In the genomic region with DNA sequence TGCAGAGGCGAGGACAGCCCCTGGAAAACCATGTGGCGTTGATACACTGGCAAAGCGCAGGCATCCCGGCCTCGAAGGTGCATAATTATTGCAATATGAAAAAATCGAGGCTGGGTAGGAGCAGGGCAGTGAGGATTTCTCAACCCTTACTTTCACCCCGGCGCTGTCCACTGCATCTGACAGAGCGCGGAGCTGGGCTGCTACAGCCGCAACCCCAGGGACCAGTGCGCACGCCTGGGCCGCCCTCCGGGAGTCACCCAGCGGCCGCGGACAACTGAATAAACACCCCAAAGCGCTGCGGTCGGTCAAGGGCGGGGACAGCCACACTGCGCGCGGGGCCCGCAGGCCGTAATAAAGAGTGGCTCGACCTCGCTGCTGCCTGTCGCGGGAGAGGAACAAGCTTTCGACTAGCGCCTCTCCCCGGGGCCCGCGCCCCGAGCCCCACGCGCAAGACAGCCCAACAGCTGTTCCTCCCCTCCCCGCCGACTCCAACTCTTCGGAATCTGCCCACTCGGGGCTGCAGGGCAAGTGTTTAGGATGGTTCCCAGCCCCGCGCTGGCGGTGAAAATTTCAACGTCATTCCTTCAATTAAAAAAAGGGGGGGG, we compare ENCODE assay signal across 15 cellular contexts. TPM values are rescaled to one million over a fixed set of nuclear protein-coding genes. Genes with fewer than 3 reads are reported as not detected.
DNase-seq lines count a peak whose midpoint lies in the region; ATAC-seq and TF ChIP-seq lines count a peak whose summit lies in the region.
"Had no signal": no experiment of that assay in that cellular context is flagged by ENCODE, and none has a peak within 500 bp of the region (broad histone marks: within the 10 kb centered on the region; RNA-seq: fewer than 3 reads in every experiment).

No MANE protein-coding gene starts in this region.

- no peak overlapping the region for H3K23ac ChIP-seq in H9 (ENCODE audit: insufficient read length, low read depth, low read length)

- no peak overlapping the region for H3K56ac ChIP-seq in H9 (ENCODE audit: insufficient read length, low read depth, low read length)

- no peak for TF ChIP-seq EP300 in sigmoid colon (IDR thresholded peaks at IDR 0.05)

- peak overlapping the region; percentile 20 for H3K4me3 ChIP-seq in A673 (ENCODE audit: low read depth, low read length, poor library complexity, severe bottlenecking)
- peak overlapping the region; percentile 68 for H3K4me3 ChIP-seq in endodermal cell (ENCODE audit: low read length)
- H3K4me3 ChIP-seq in naive thymus-derived CD4-positive, alpha-beta T cell (ENCODE audit: low read length), result no peak overlapping the region
- peak overlapping the region in 1 of 4 donors; percentile 3 for H3K4me3 ChIP-seq in sigmoid colon

- H2BK20ac ChIP-seq in H9 (ENCODE audit: low read depth, low read length, poor library complexity, severe bottlenecking), result no peak overlapping the region

- H3K36me3 ChIP-seq in A673 (ENCODE audit: insufficient read depth, low read length, poor library complexity, severe bottlenecking) (no peaks in the 10 kb centered on the region), endodermal cell (ENCODE audit: control insufficient read depth, insufficient read depth, low read length) (no peaks in the 10 kb centered on the region), sigmoid colon (no peaks in the 10 kb centered on the region)
- no peaks in the 10 kb centered on the region for H3K36me3 ChIP-seq in naive thymus-derived CD4-positive, alpha-beta T cell (ENCODE audit: control insufficient read depth in 2 of 3, insufficient read depth in 3 of 3, low read length in 3 of 3)

- H3K27me3 ChIP-seq in A673 (replicated peaks; ENCODE audit: insufficient read depth, low read depth, low read length, poor library complexity), result peaks cover 99% of the 10 kb centered on the region
- H3K27me3 ChIP-seq in H9 (ENCODE audit: insufficient read depth, low read length), result peaks cover 82% of the 10 kb centered on the region
- H3K27me3 ChIP-seq in endodermal cell (ENCODE audit: control insufficient read depth, insufficient read depth, low read length, poor library complexity, severe bottlenecking), result peaks cover 83% of the 10 kb centered on the region
- peaks cover 6 to 11% of the 10 kb centered on the region in 2 donors for H3K27me3 ChIP-seq in naive thymus-derived CD4-positive, alpha-beta T cell (ENCODE audit: control insufficient read depth in 2 of 2, insufficient read depth in 2 of 2, low read length in 2 of 2)
- H3K27me3 ChIP-seq in sigmoid colon, result peaks cover 38 to 96% (median 76%) of the 10 kb centered on the region in 3 donors

- H3K23me2 ChIP-seq in H9 (ENCODE audit: insufficient read length, low read depth, low read length, poor library complexity, severe bottlenecking), result peaks cover 9% of the 10 kb centered on the region

- H3K4me1 ChIP-seq in A673 (ENCODE audit: insufficient read depth, low read length, poor library complexity, severe bottlenecking), result peaks cover 56% of the 10 kb centered on the region
- H3K4me1 ChIP-seq in H9 (ENCODE audit: insufficient read depth, low read length), result peaks cover 5% of the 10 kb centered on the region; the same call in 1 of the 2 replicates
- peaks cover 6% of the 10 kb centered on the region for H3K4me1 ChIP-seq in endodermal cell (ENCODE audit: control insufficient read depth, insufficient read depth, low read length)
- H3K4me1 ChIP-seq in naive thymus-derived CD4-positive, alpha-beta T cell (ENCODE audit: control insufficient read depth in 2 of 2, insufficient read depth in 2 of 2, low read length in 2 of 2), result no peaks in the 10 kb centered on the region
- H3K4me1 ChIP-seq in sigmoid colon, result peaks cover 0 to 45% (median 37%) of the 10 kb centered on the region in 4 donors

- H3K27me3 Mint-ChIP-seq in H9 (ENCODE audit: low read depth), result peaks cover 96% of the 10 kb centered on the region
- peaks cover 85% of the 10 kb centered on the region for H3K27me3 Mint-ChIP-seq in endodermal cell (ENCODE audit: insufficient read depth)
- peaks cover 67 to 86% (median 76%) of the 10 kb centered on the region in 5 donors for H3K27me3 Mint-ChIP-seq in naive thymus-derived CD4-positive, alpha-beta T cell
- peaks cover 84% of the 10 kb centered on the region for H3K27me3 Mint-ChIP-seq in activated naive CD4-positive, alpha-beta T cell treated with anti-CD3 and anti-CD28 coated beads, Interleukin-2, amount 10 ng/mL, durations not matched to agents 7 days and 5 days

- H2BK12ac ChIP-seq in H9 (ENCODE audit: insufficient read length, low read depth, low read length), result no peak overlapping the region

- POLR2A ChIA-PET in A673 (lab: Charles Lee; ENCODE audit: low non-redundant PET), result interaction anchor here (0.6 to 0.9 kb wide), 2 partner anchors 55 to 199 kb away, joined by 3 to 6 read pairs; no protein-coding TSS in a partner anchor
- POLR2A ChIA-PET in naive thymus-derived CD4-positive, alpha-beta T cell (lab: Charles Lee), result no interaction called here

- H3K36me3 Mint-ChIP-seq in H9 (ENCODE audit: insufficient read depth in 1 of 3, low read depth in 3 of 3), result no peaks in the 10 kb centered on the region
- H3K36me3 Mint-ChIP-seq in endodermal cell (ENCODE audit: low read depth), result no peaks in the 10 kb centered on the region
- peaks cover 0 to under 1% (median 0%) of the 10 kb centered on the region in 5 donors for H3K36me3 Mint-ChIP-seq in naive thymus-derived CD4-positive, alpha-beta T cell
- H3K36me3 Mint-ChIP-seq in activated naive CD4-positive, alpha-beta T cell treated with anti-CD3 and anti-CD28 coated beads, Interleukin-2, amount 10 ng/mL, durations not matched to agents 7 days and 5 days, result peaks cover 5% of the 10 kb centered on the region

- no peak overlapping the region for H3K18ac ChIP-seq in H9 (ENCODE audit: insufficient read length, low read depth, low read length)

- TF ChIP-seq CTCF in A673 (conservative IDR thresholded peaks at IDR 0.05; ENCODE audit: low read depth, low read length) (no peak), H9 (conservative IDR thresholded peaks at IDR 0.05) (no peak), endodermal cell (conservative IDR thresholded peaks at IDR 0.05) (no peak), sigmoid colon (IDR thresholded peaks at IDR 0.05) (no peak)

- TF ChIP-seq POLR2A in sigmoid colon (IDR thresholded peaks at IDR 0.05), result no peak

- no peak overlapping the region for H3K9ac ChIP-seq in H9 (ENCODE audit: extremely low read depth, insufficient read length, low read length)
- H3K9ac ChIP-seq in endodermal cell (ENCODE audit: extremely low read depth, low read length, poor library complexity, severe bottlenecking), result no peak overlapping the region

- H2AK5ac ChIP-seq in H9 (ENCODE audit: insufficient read length, low read length), result no peak overlapping the region

- H3K27ac ChIP-seq in A673 (ENCODE audit: low read depth, low read length, poor library complexity, severe bottlenecking), result no peak overlapping the region
- no peak overlapping the region for H3K27ac ChIP-seq in H9 (ENCODE audit: insufficient read length, low read depth, low read length)
- no peak overlapping the region for H3K27ac ChIP-seq in endodermal cell (ENCODE audit: low read depth, low read length)
- H3K27ac ChIP-seq in naive thymus-derived CD4-positive, alpha-beta T cell (ENCODE audit: low read depth, low read length), result no peak overlapping the region
- no peak overlapping the region for H3K27ac ChIP-seq in sigmoid colon

- intact Hi-C loops in A673 (cut with micrococcal nuclease; ENCODE audit: unreplicated experiment), result loop anchor here (5.0 kb wide), 1 partner anchor 52 kb away; no protein-coding TSS in a partner anchor
- intact Hi-C loops in naive thymus-derived CD4-positive, alpha-beta T cell (cut with micrococcal nuclease), result loop anchor here in 1 of 2 donors (5.0 to 10.0 kb wide), 2 partner anchors 114 to 612 kb away; no protein-coding TSS in a partner anchor
- intact Hi-C loops in sigmoid colon (cut with DNase I), result no loop called here

- no peak overlapping the region for H2BK5ac ChIP-seq in H9 (ENCODE audit: insufficient read length, low read length)

- CTCF ChIA-PET in A673 (lab: Charles Lee), result interaction anchor here (1.0 to 1.5 kb wide), 2 partner anchors 9 to 39 kb away, joined by 3 to 6 read pairs; no protein-coding TSS in a partner anchor
- CTCF ChIA-PET in naive thymus-derived CD4-positive, alpha-beta T cell (lab: Charles Lee), result no interaction called here
- CTCF ChIA-PET in activated naive CD4-positive, alpha-beta T cell treated with anti-CD3 and anti-CD28 coated beads, Interleukin-2, amount 10 ng/mL, durations not matched to agents 7 days and 5 days (lab: Charles Lee), result interaction anchor here (1.2 kb wide), 1 partner anchor 18 kb away, joined by 4 read pairs; no protein-coding TSS in a partner anchor

- no peaks in the 10 kb centered on the region for H4K20me1 ChIP-seq in H9 (ENCODE audit: control insufficient read depth, insufficient read depth, insufficient read length)

- peak; percentile 24 for ATAC-seq in naive thymus-derived CD4-positive, alpha-beta T cell

- no peak overlapping the region for H4K5ac ChIP-seq in H9 (ENCODE audit: insufficient read length, low read depth, low read length)

- no peak overlapping the region for H4K91ac ChIP-seq in H9 (ENCODE audit: insufficient read length, low read depth, low read length)

- DNase-seq in A673 (ENCODE audit: low spot score) (peak; percentile 62), H9 (no peak), endodermal cell (peak; percentile 75), sigmoid colon (no peak), retina (no peak), NCI-H128 (lab: John Stamatoyannopoulos, UW; ENCODE audit: unreplicated experiment) (no peak)
- no peak for DNase-seq in naive thymus-derived CD4-positive, alpha-beta T cell
- no peak for DNase-seq in activated naive CD4-positive, alpha-beta T cell treated with anti-CD3 and anti-CD28 coated beads, Interleukin-2, amount 10 ng/mL, durations not matched to agents 7 days and 5 days
- DNase-seq: activated CD8-positive, alpha-beta memory T cell treated with anti-CD3 and anti-CD28 coated beads, Interleukin-2, amount 50 U/mL, for 4 hours; amygdala; GDM1; NCI-H446 treated with DMSO at 0.1 percent for 48 hours; Right ventricle myocardium superior; stimulated activated CD4-positive, alpha-beta T cell treated with anti-CD3 and anti-CD28 coated beads, Interleukin-12 subunit alpha, Interleukin-12 subunit beta, amount 100 ng/mL, for 4 hours had no signal

- no peak overlapping the region for H2AFZ ChIP-seq in H9 (ENCODE audit: low read length)

- H3K4me2 ChIP-seq in H9 (ENCODE audit: insufficient read depth, insufficient read length, low read length), result peak overlapping the region; percentile 79

- no peak overlapping the region for H3K14ac ChIP-seq in H9 (ENCODE audit: insufficient read depth, low read length)

- H3K4me3 Mint-ChIP-seq in H9 (peak overlapping the region; percentile 37 to 75; a peak in 1 of 5 replicates), endodermal cell (peak overlapping the region; percentile 54)
- peak overlapping the region in 2 of 10 donors; percentile 30 to 44 for H3K4me3 Mint-ChIP-seq in naive thymus-derived CD4-positive, alpha-beta T cell
- H3K4me3 Mint-ChIP-seq in activated naive CD4-positive, alpha-beta T cell treated with anti-CD3 and anti-CD28 coated beads, Interleukin-2, amount 10 ng/mL, durations not matched to agents 7 days and 5 days, result no peak overlapping the region

- no peak overlapping the region for H2BK15ac ChIP-seq in H9 (ENCODE audit: low read depth, low read length)

- H3K9me3 Mint-ChIP-seq in H9, result peaks cover 0 to 13% of the 10 kb centered on the region in 2 experiments; a peak in 2 of 5 replicates
- no peaks in the 10 kb centered on the region for H3K9me3 Mint-ChIP-seq in endodermal cell
- peaks cover 0 to 1% (median 0%) of the 10 kb centered on the region in 11 donors for H3K9me3 Mint-ChIP-seq in naive thymus-derived CD4-positive, alpha-beta T cell
- H3K9me3 Mint-ChIP-seq in activated naive CD4-positive, alpha-beta T cell treated with anti-CD3 and anti-CD28 coated beads, Interleukin-2, amount 10 ng/mL, durations not matched to agents 7 days and 5 days, result no peaks in the 10 kb centered on the region

- H4K8ac ChIP-seq in H9 (replicated peaks; ENCODE audit: insufficient read length, low read depth, low read length), result no peak overlapping the region

- H3K4me1 Mint-ChIP-seq in H9, result peaks cover 28 to 34% of the 10 kb centered on the region in 2 experiments
- peaks cover 43% of the 10 kb centered on the region for H3K4me1 Mint-ChIP-seq in endodermal cell
- H3K4me1 Mint-ChIP-seq in naive thymus-derived CD4-positive, alpha-beta T cell, result peaks cover 10 to 36% (median 31%) of the 10 kb centered on the region in 7 donors
- H3K4me1 Mint-ChIP-seq in activated naive CD4-positive, alpha-beta T cell treated with anti-CD3 and anti-CD28 coated beads, Interleukin-2, amount 10 ng/mL, durations not matched to agents 7 days and 5 days, result peaks cover 17% of the 10 kb centered on the region

- BruUV-seq in A673 (replicated peaks; lab: Mats Ljungman, UMichigan), result no TSS peak

- no peak overlapping the region for H3T11ph ChIP-seq in H9 (ENCODE audit: low read length)

- WGBS in H9 (ENCODE audit: extremely low coverage, insufficient read length, low lambda C conversion rate), result no CpG with 5 or more reads among the region's 47 CpGs
- WGBS in endodermal cell (ENCODE audit: insufficient coverage in 1 of 2, insufficient read length in 1 of 2), 2 experiments, result 6 to 7% methylated on average over 10 to 47 of the region's 47 CpGs
- WGBS in sigmoid colon, 2 donors, result 6% methylated on average over 47 of the region's 47 CpGs

- no peak overlapping the region for H3K4ac ChIP-seq in H9 (ENCODE audit: low read depth, low read length)

- H3K9me3 ChIP-seq in A673 (ENCODE audit: low read depth, low read length, poor library complexity, severe bottlenecking) (no peaks in the 10 kb centered on the region), H9 (ENCODE audit: control insufficient read depth, low read depth, low read length) (no peaks in the 10 kb centered on the region), endodermal cell (ENCODE audit: control insufficient read depth, low read length) (peaks cover 7% of the 10 kb centered on the region), sigmoid colon (no peaks in the 10 kb centered on the region)
- H3K9me3 ChIP-seq in naive thymus-derived CD4-positive, alpha-beta T cell (ENCODE audit: control insufficient read depth in 2 of 3, low read length in 3 of 3), result no peaks in the 10 kb centered on the region

- no peaks in the 10 kb centered on the region for H3K79me2 ChIP-seq in H9 (ENCODE audit: insufficient read depth, low read length)

- no peak overlapping the region for H3K27ac Mint-ChIP-seq in H9
- no peak overlapping the region for H3K27ac Mint-ChIP-seq in endodermal cell
- H3K27ac Mint-ChIP-seq in naive thymus-derived CD4-positive, alpha-beta T cell, result peak overlapping the region in 1 of 9 donors; percentile 9
- H3K27ac Mint-ChIP-seq in activated naive CD4-positive, alpha-beta T cell treated with anti-CD3 and anti-CD28 coated beads, Interleukin-2, amount 10 ng/mL, durations not matched to agents 7 days and 5 days, result no peak overlapping the region

- H2BK120ac ChIP-seq in H9 (ENCODE audit: low read depth, low read length, poor library complexity, severe bottlenecking), result no peak overlapping the region

- H3K79me1 ChIP-seq in H9 (ENCODE audit: insufficient read depth, low read depth, low read length, poor library complexity, severe bottlenecking), result no peaks in the 10 kb centered on the region

RNA-seq across cellular contexts. Expression of gene WT1, which starts 3.6 kb away (rescaled TPM):
- 8.6 and 10.4 TPM in 2 replicates for total RNA-seq in A673 (2021)
- total RNA-seq in H9 (2021), result 0.15 and 0.20 TPM in 2 replicates
- under 1 TPM in 1 of 2 donors, not detected in 1; 0.51 TPM for total RNA-seq in endodermal cell
- 0.11 TPM for polyA plus RNA-seq in endodermal cell (2013, experiment 1 of 2)
- polyA plus RNA-seq in endodermal cell (2013, experiment 2 of 2), result not detected
- not detected for total RNA-seq in naive thymus-derived CD4-positive, alpha-beta T cell
- not detected for polyA plus RNA-seq in naive thymus-derived CD4-positive, alpha-beta T cell
- total RNA-seq in sigmoid colon, result 1 to 10 TPM in 3 of 4 donors, under 1 TPM in 1; 0.81 to 1.8 (median 1.4) TPM
- 1 to 10 TPM in 1 of 3 donors, under 1 TPM in 1, not detected in 1; 0.04 to 1.2 TPM for polyA plus RNA-seq in sigmoid colon
- total RNA-seq: mononuclear cell had no signal

Comparison
In these comparisons a context has a peak if more than half of its experiments do, and no peak if none do; other contexts are left out.
1. DNase-seq: peak in A673 (single experiment) and endodermal cell (single experiment); none in H9 (single experiment), naive thymus-derived CD4-positive, alpha-beta T cell (0 of 9), sigmoid colon (single experiment), retina (single experiment), activated naive CD4-positive, alpha-beta T cell treated with anti-CD3 and anti-CD28 coated beads, Interleukin-2, amount 10 ng/mL, durations not matched to agents 7 days and 5 days (single experiment) and NCI-H128 (single experiment).